Comparison of ENCODE assay signal across 22 cellular contexts in the genomic region with DNA sequence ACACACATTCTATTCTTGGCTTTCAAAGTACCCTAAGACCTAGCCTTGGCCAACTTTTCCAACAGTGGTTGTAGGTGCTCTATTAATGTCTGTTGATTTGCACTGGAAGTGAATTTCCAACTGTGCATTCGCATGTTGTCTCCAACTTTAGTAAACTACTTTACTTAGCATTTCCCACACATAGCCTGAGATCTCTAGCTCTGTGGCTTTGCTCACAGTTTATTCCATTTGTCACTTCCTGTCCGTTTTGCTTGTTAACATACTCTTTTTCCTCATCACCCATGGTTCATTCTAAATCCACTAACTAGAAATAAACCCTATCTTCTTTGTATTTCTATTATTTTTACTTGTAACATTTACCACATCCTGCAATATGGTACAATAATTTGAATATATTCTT.
DNase-seq lines count a peak whose midpoint lies in the region; ATAC-seq and TF ChIP-seq lines count a peak whose summit lies in the region.
"Had no signal": no experiment of that assay in that cellular context is flagged by ENCODE, and none has a peak within 500 bp of the region (broad histone marks: within the 10 kb centered on the region; RNA-seq: fewer than 3 reads in every experiment).

No MANE protein-coding gene starts in this region.

- peaks cover 3% of the 10 kb centered on the region for H3K9me3 Mint-ChIP-seq in activated naive CD8-positive, alpha-beta T cell treated with anti-CD3 and anti-CD28 coated beads, Interleukin-2, amount 50 U/mL, for 24 hours
- H3K9me3 Mint-ChIP-seq in activated naive CD8-positive, alpha-beta T cell treated with anti-CD3 and anti-CD28 coated beads for 36 hours, result no peaks in the 10 kb centered on the region
- H3K9me3 Mint-ChIP-seq in stimulated activated naive B cell treated with anti-CD40 and anti-IgM and Interleukin-4, amounts not matched to agents 10 μg/mL and 1 μg/mL and 100 μg/mL, for 72 hours, result peaks cover 0 to 4% of the 10 kb centered on the region in 2 donors
- H3K9me3 Mint-ChIP-seq: activated naive CD4-positive, alpha-beta T cell treated with anti-CD3 and anti-CD28 coated beads for 36 hours; brain; mesothelial cell of epicardium; neural progenitor cell had no signal

- H3K36me3 Mint-ChIP-seq in activated naive CD8-positive, alpha-beta T cell treated with anti-CD3 and anti-CD28 coated beads, Interleukin-2, amount 50 U/mL, for 24 hours (ENCODE audit: low read depth), result no peaks in the 10 kb centered on the region
- no peaks in the 10 kb centered on the region for H3K36me3 Mint-ChIP-seq in activated naive CD8-positive, alpha-beta T cell treated with anti-CD3 and anti-CD28 coated beads for 36 hours
- no peaks in the 10 kb centered on the region for H3K36me3 Mint-ChIP-seq in stimulated activated naive B cell treated with anti-CD40 and anti-IgM and Interleukin-4, amounts not matched to agents 10 μg/mL and 1 μg/mL and 100 μg/mL, for 72 hours
- H3K36me3 Mint-ChIP-seq: brain; CD4-positive, alpha-beta memory T cell; mesothelial cell of epicardium; neural progenitor cell had no signal

- H3K4me3 ChIP-seq in NB4 (ENCODE audit: low read depth, low read length) (no peak overlapping the region), astrocyte of the spinal cord (ENCODE audit: low read depth, low read length) (no peak overlapping the region)
- H3K4me3 ChIP-seq: dorsolateral prefrontal cortex, neural progenitor cell had no signal

- in situ Hi-C loops in astrocyte of the spinal cord (cut with HindIII; ENCODE audit: low sequenced_read_pairs), result no loop called here

- H3K27ac Mint-ChIP-seq in activated naive CD8-positive, alpha-beta T cell treated with anti-CD3 and anti-CD28 coated beads, Interleukin-2, amount 50 U/mL, for 24 hours, result peak overlapping the region; percentile 36
- no peak overlapping the region for H3K27ac Mint-ChIP-seq in activated naive CD8-positive, alpha-beta T cell treated with anti-CD3 and anti-CD28 coated beads for 36 hours
- no peak overlapping the region for H3K27ac Mint-ChIP-seq in stimulated activated naive B cell treated with anti-CD40 and anti-IgM and Interleukin-4, amounts not matched to agents 10 μg/mL and 1 μg/mL and 100 μg/mL, for 72 hours
- H3K27ac Mint-ChIP-seq: activated naive CD4-positive, alpha-beta T cell treated with anti-CD3 and anti-CD28 coated beads for 36 hours; brain; mesothelial cell of epicardium; neural progenitor cell had no signal

- H3K27me3 Mint-ChIP-seq in activated naive CD8-positive, alpha-beta T cell treated with anti-CD3 and anti-CD28 coated beads, Interleukin-2, amount 50 U/mL, for 24 hours, result peaks cover 7% of the 10 kb centered on the region
- H3K27me3 Mint-ChIP-seq in activated naive CD8-positive, alpha-beta T cell treated with anti-CD3 and anti-CD28 coated beads for 36 hours, result peaks cover 7% of the 10 kb centered on the region
- H3K27me3 Mint-ChIP-seq in stimulated activated naive B cell treated with anti-CD40 and anti-IgM and Interleukin-4, amounts not matched to agents 10 μg/mL and 1 μg/mL and 100 μg/mL, for 72 hours, result no peaks in the 10 kb centered on the region
- H3K27me3 Mint-ChIP-seq: brain had no signal

- no peak for TF ChIP-seq POLR2A in NB4 (IDR thresholded peaks at IDR 0.05; ENCODE audit: extremely low read depth, insufficient read length)

- DNase-seq in activated naive CD8-positive, alpha-beta T cell treated with anti-CD3 and anti-CD28 coated beads, Interleukin-2, amount 50 U/mL, for 24 hours, result no peak
- no peak for DNase-seq in activated naive CD8-positive, alpha-beta T cell treated with anti-CD3 and anti-CD28 coated beads for 36 hours
- peak; percentile 29 for DNase-seq in NB4 (ENCODE audit: low read depth)
- peak; percentile 63 for DNase-seq in astrocyte of the spinal cord (ENCODE audit: low read depth, low spot score)
- DNase-seq in stimulated activated naive B cell treated with anti-CD40 and anti-IgM and Interleukin-4, amounts not matched to agents 10 μg/mL and 1 μg/mL and 100 μg/mL, for 72 hours, result no peak
- no peak for DNase-seq in stimulated activated naive CD4-positive, alpha-beta T cell treated with Interleukin-2 at 50 U/mL for 16 hours (lab: John Stamatoyannopoulos, UW)
- DNase-seq in midbrain (lab: John Stamatoyannopoulos, UW), result no peak
- DNase-seq: activated CD8-positive, alpha-beta memory T cell treated with anti-CD3 and anti-CD28 coated beads, Interleukin-2, amount 50 U/mL, for 4 hours; activated naive CD4-positive, alpha-beta T cell treated with anti-CD3 and anti-CD28 coated beads for 36 hours; CD4-positive, alpha-beta memory T cell; DMS79; dorsolateral prefrontal cortex; hippocampal formation; kidney glomerular epithelial cell; NCI-H2081; NCI-H526 had no signal

- TF ChIP-seq CTCF in NB4 (IDR thresholded peaks at IDR 0.05; ENCODE audit: low read depth, low read length), result no peak
- no peak for TF ChIP-seq CTCF in astrocyte of the spinal cord (IDR thresholded peaks at IDR 0.05; ENCODE audit: low read depth, low read length)

- peaks cover 47% of the 10 kb centered on the region for H3K4me1 Mint-ChIP-seq in activated naive CD8-positive, alpha-beta T cell treated with anti-CD3 and anti-CD28 coated beads, Interleukin-2, amount 50 U/mL, for 24 hours
- peaks cover 28% of the 10 kb centered on the region for H3K4me1 Mint-ChIP-seq in activated naive CD8-positive, alpha-beta T cell treated with anti-CD3 and anti-CD28 coated beads for 36 hours
- peaks cover 12 to 23% of the 10 kb centered on the region in 2 donors for H3K4me1 Mint-ChIP-seq in stimulated activated naive B cell treated with anti-CD40 and anti-IgM and Interleukin-4, amounts not matched to agents 10 μg/mL and 1 μg/mL and 100 μg/mL, for 72 hours
- H3K4me1 Mint-ChIP-seq: CD4-positive, alpha-beta memory T cell; mesothelial cell of epicardium; neural progenitor cell had no signal

- peak; percentile 31 for ATAC-seq in activated naive CD8-positive, alpha-beta T cell treated with anti-CD3 and anti-CD28 coated beads, Interleukin-2, amount 50 U/mL, for 24 hours
- peak; percentile 33 to 68 for ATAC-seq in stimulated activated naive B cell treated with anti-CD40 and anti-IgM and Interleukin-4, amounts not matched to agents 10 μg/mL and 1 μg/mL and 100 μg/mL, for 72 hours (replicated peaks)
- no peak for ATAC-seq in HG02798 (IDR thresholded peaks at IDR 0.05; ENCODE audit: poor library complexity, unreplicated experiment)
- ATAC-seq: activated CD4-positive, CD25-positive, alpha-beta regulatory T cell treated with anti-CD3 and anti-CD28 coated beads, Interleukin-2, amount 50 U/mL, for 24 hours; Panc1 had no signal

- no peak overlapping the region for H3K4me3 Mint-ChIP-seq in activated naive CD8-positive, alpha-beta T cell treated with anti-CD3 and anti-CD28 coated beads, Interleukin-2, amount 50 U/mL, for 24 hours
- H3K4me3 Mint-ChIP-seq in activated naive CD8-positive, alpha-beta T cell treated with anti-CD3 and anti-CD28 coated beads for 36 hours, result no peak overlapping the region
- no peak overlapping the region for H3K4me3 Mint-ChIP-seq in stimulated activated naive B cell treated with anti-CD40 and anti-IgM and Interleukin-4, amounts not matched to agents 10 μg/mL and 1 μg/mL and 100 μg/mL, for 72 hours
- H3K4me3 Mint-ChIP-seq: activated naive CD4-positive, alpha-beta T cell treated with anti-CD3 and anti-CD28 coated beads for 36 hours; brain; CD4-positive, alpha-beta memory T cell; mesothelial cell of epicardium; neural progenitor cell had no signal

Comparison
In these comparisons a context has a peak if more than half of its experiments do, and no peak if none do; other contexts are left out.
1. DNase-seq: peak in NB4 (single experiment) and astrocyte of the spinal cord (single experiment); none in activated naive CD8-positive, alpha-beta T cell treated with anti-CD3 and anti-CD28 coated beads, Interleukin-2, amount 50 U/mL, for 24 hours (single experiment), activated naive CD8-positive, alpha-beta T cell treated with anti-CD3 and anti-CD28 coated beads for 36 hours (single experiment), stimulated activated naive B cell treated with anti-CD40 and anti-IgM and Interleukin-4, amounts not matched to agents 10 μg/mL and 1 μg/mL and 100 μg/mL, for 72 hours (single experiment), stimulated activated naive CD4-positive, alpha-beta T cell treated with Interleukin-2 at 50 U/mL for 16 hours (single experiment) and midbrain (single experiment).